19 cellular contexts compared by ENCODE assay signal in the genomic region with DNA sequence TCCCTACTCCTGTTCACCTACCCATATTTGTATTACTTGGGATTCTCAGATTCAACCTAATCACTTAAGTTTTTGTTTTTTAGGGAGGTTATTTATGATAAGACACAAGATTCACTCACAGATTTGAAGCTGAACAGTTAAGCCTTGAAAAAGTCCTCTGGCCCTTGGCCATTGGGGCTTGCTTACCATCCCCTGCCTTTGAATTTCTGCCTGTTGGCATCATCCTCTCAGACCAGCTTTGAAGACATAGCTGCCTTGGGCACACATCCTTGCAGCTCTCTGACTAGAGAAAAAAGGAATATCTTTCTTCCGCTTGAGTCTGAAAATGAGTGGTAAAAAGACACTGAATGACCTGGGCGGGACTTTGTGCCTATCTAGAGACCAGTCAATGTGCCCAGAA.
"Had no signal": no experiment of that assay in that cellular context is flagged by ENCODE, and none has a peak within 500 bp of the region (broad histone marks: within the 10 kb centered on the region; RNA-seq: fewer than 3 reads in every experiment).

No MANE protein-coding gene starts in this region.

- H3K9me3 ChIP-seq: colonic mucosa, lower lobe of right lung, tibial nerve had no signal

- DNase-seq: activated CD4-positive, alpha-beta T cell treated with anti-CD3 and anti-CD28 coated beads, Interleukin-2, amount 10 ng/mL, durations not matched to agents 24 days and 14 days; activated CD8-positive, alpha-beta T cell treated with anti-CD3 and anti-CD28 coated beads for 36 hours; activated naive CD4-positive, alpha-beta T cell; activated naive CD8-positive, alpha-beta T cell treated with anti-CD3 and anti-CD28 coated beads for 36 hours; activated T-cell treated with anti-CD3 and anti-CD28 coated beads, Interleukin-2, amount 50 U/mL, for 1 hour; aorta; brain microvascular endothelial cell; central memory CD4-positive, alpha-beta T cell; colonic mucosa; erythroblast; immature natural killer cell; left cardiac atrium; lower lobe of right lung; midbrain; occipital lobe; stimulated activated naive CD8-positive, alpha-beta T cell treated with anti-CD3 and anti-CD28 coated beads, Interleukin-15, Interleukin-2, amounts not matched to agents 100 U/mL and 50 U/mL, for 24 hours had no signal

- H3K36me3 ChIP-seq: brain microvascular endothelial cell, colonic mucosa, lower lobe of right lung, tibial nerve had no signal

- H3K4me1 ChIP-seq: colonic mucosa, lower lobe of right lung had no signal

- H3K27ac ChIP-seq: colonic mucosa, lower lobe of right lung had no signal

- ATAC-seq: activated CD8-positive, alpha-beta T cell treated with anti-CD3 and anti-CD28 coated beads for 36 hours; activated T-helper 17 cell treated with anti-CD3 and anti-CD28 coated beads, Interleukin-2, amount 50 U/mL, for 72 hours; left cardiac atrium; lower lobe of right lung; stimulated activated naive CD8-positive, alpha-beta T cell treated with anti-CD3 and anti-CD28 coated beads, Interleukin-15, Interleukin-2, amounts not matched to agents 100 U/mL and 50 U/mL, for 24 hours had no signal

- H3K4me3 ChIP-seq: colonic mucosa, lower lobe of right lung, skin epidermis, tibial nerve had no signal

- H3K27me3 ChIP-seq: brain microvascular endothelial cell, colonic mucosa, tibial nerve had no signal
